24 cellular contexts compared by ENCODE assay signal in the genomic region with DNA sequence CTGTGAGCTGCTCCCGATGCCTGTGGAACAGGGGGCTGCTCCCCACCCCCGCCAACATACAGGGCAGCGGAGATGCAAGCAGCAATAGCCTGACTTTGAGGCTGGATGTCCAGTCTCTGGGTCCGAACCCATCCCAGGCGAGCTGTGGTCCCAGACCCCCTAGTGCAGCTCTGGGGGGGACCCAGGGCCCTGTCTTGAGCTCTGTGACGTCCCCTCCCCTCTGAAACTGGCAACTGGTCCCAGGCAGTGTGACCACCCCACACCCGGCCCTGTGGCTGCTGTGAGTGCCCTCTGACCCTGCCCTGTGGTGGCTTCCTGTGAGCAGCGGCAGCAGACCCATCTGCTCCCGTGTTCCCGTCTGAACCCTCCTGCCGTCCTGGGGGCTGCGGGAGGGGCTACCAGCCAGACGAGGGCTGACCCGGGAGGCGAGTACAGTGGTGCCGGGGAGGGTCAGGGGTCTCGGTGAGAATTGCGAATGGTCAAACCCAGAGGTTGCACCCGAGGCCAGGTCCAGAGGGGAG. TPM values are rescaled to one million over a fixed set of nuclear protein-coding genes. Genes with fewer than 3 reads are reported as not detected.
DNase-seq lines count a peak whose midpoint lies in the region; FAIRE-seq and TF ChIP-seq lines count a peak whose summit lies in the region.
"Had no signal": no experiment of that assay in that cellular context is flagged by ENCODE, and none has a peak within 500 bp of the region (broad histone marks: within the 10 kb centered on the region; RNA-seq: fewer than 3 reads in every experiment).

No MANE protein-coding gene starts in this region.

- CTCF ChIA-PET in MCF 10A (lab: Yijun Ruan, JAX) = interaction anchor here (0.6 to 1.1 kb wide), 2 partner anchors 10 to 110 kb away, joined by 3 read pairs; no protein-coding TSS in a partner anchor

- H4K91ac ChIP-seq in neuronal stem cell (ENCODE audit: low read depth, low read length, poor library complexity) = peak overlapping the region; percentile 30

- H3K79me2 ChIP-seq in hepatocyte = no peaks in the 10 kb centered on the region

- H3K14ac ChIP-seq in neuronal stem cell (ENCODE audit: low read length) = no peak overlapping the region

- no peaks in the 10 kb centered on the region for H3K4me1 Mint-ChIP-seq in MCF 10A (ENCODE audit: insufficient read depth, unreplicated experiment)
- H3K4me1 Mint-ChIP-seq: memory B cell; naive thymus-derived CD8-positive, alpha-beta T cell had no signal

- TF ChIP-seq POLR2A in breast epithelium (IDR thresholded peaks at IDR 0.05) = no peak

- peak overlapping the region; percentile 90 for H3K18ac ChIP-seq in neuronal stem cell (ENCODE audit: low read length)

- peak overlapping the region; percentile 98 for H2AK5ac ChIP-seq in neuronal stem cell (ENCODE audit: low read depth, low read length)

- H3K9me2 ChIP-seq in hepatocyte (replicated peaks; ENCODE audit: insufficient read depth) = no peaks in the 10 kb centered on the region

- DNase-seq in breast epithelium (ENCODE audit: low spot score in 2 of 2) (peak in 1 of 2 donors; percentile 17), MCF 10A (ENCODE audit: unreplicated experiment) (no peak), hepatocyte (ENCODE audit: low spot score) (no peak), neuronal stem cell (ENCODE audit: low spot score) (no peak), urothelium cell line (ENCODE audit: low spot score) (peak; percentile 0), NCI-H1436 treated with DMSO at 0.1 percent for 48 hours (lab: John Stamatoyannopoulos, UW) (no peak), AML-193 (lab: John Stamatoyannopoulos, UW) (no peak), cerebellar cortex (ENCODE audit: low spot score) (no peak)
- DNase-seq: activated naive CD4-positive, alpha-beta T cell treated with Interleukin-2 at 50 U/mL for 16 hours; amygdala; DND-41; Kasumi-1; naive thymus-derived CD8-positive, alpha-beta T cell; NCI-H1048; NCI-H187 treated with DMSO at 0.1 percent for 48 hours; NCI-H526 treated with DMSO at 0.1 percent for 48 hours; T-helper 1 cell had no signal

- no peak overlapping the region for H3K27ac Mint-ChIP-seq in MCF 10A (ENCODE audit: low read depth, unreplicated experiment)
- H3K27ac Mint-ChIP-seq: memory B cell; naive thymus-derived CD8-positive, alpha-beta T cell had no signal

- peak overlapping the region; percentile 86 for H4K8ac ChIP-seq in neuronal stem cell (ENCODE audit: low read depth, low read length)

- H2AFZ ChIP-seq in hepatocyte = no peak overlapping the region
- H2AFZ ChIP-seq in neuronal stem cell (ENCODE audit: low read length) = peak overlapping the region; percentile 23

- no peak overlapping the region for H3K4me3 Mint-ChIP-seq in MCF 10A (ENCODE audit: unreplicated experiment)
- H3K4me3 Mint-ChIP-seq: memory B cell; naive thymus-derived CD8-positive, alpha-beta T cell had no signal

- H3K79me1 ChIP-seq in neuronal stem cell (ENCODE audit: low read depth, low read length) = peaks cover 2% of the 10 kb centered on the region

- no peaks in the 10 kb centered on the region for H3K27me3 ChIP-seq in breast epithelium
- H3K27me3 ChIP-seq in hepatocyte = no peaks in the 10 kb centered on the region
- H3K27me3 ChIP-seq in neuronal stem cell (ENCODE audit: control insufficient read depth in 3 of 3, insufficient read depth in 3 of 3, low read depth in 1 of 3, low read length in 3 of 3) = peaks cover 0 to 3% (median 0%) of the 10 kb centered on the region in 3 experiments
- H3K27me3 ChIP-seq: SJSA1 had no signal

- peak overlapping the region; percentile 25 for H3K23ac ChIP-seq in neuronal stem cell (ENCODE audit: low read depth, low read length, poor library complexity)

- peak overlapping the region; percentile 44 for H3K9ac ChIP-seq in neuronal stem cell (ENCODE audit: low read depth, low read length, poor library complexity)

- H3K27ac ChIP-seq in breast epithelium (peak overlapping the region; percentile 23 to 79), hepatocyte (peak overlapping the region; percentile 78), neuronal stem cell (replicated peaks; ENCODE audit: low read length) (no peak overlapping the region)
- H3K27ac ChIP-seq: psoas muscle, SJSA1 had no signal

- H2BK12ac ChIP-seq in neuronal stem cell (ENCODE audit: low read length) = peak overlapping the region; percentile 41

- H3K4me3 ChIP-seq in breast epithelium (peak overlapping the region in 1 of 3 donors; percentile 4), hepatocyte (no peak overlapping the region), neuronal stem cell (ENCODE audit: low read length in 2 of 2) (no peak overlapping the region)
- H3K4me3 ChIP-seq: psoas muscle, SJSA1 had no signal

- no peaks in the 10 kb centered on the region for H3K9me3 ChIP-seq in breast epithelium
- H3K9me3 ChIP-seq in hepatocyte (ENCODE audit: low read depth) = no peaks in the 10 kb centered on the region
- H3K9me3 ChIP-seq in neuronal stem cell (replicated peaks in 1 of 2; ENCODE audit: control insufficient read depth in 2 of 2, insufficient read depth in 1 of 2, low read depth in 1 of 2, low read length in 2 of 2) = peaks cover 0 to 3% of the 10 kb centered on the region in 2 donors

- peak overlapping the region; percentile 94 for H2BK15ac ChIP-seq in neuronal stem cell (ENCODE audit: low read length)

- H3K36me3 Mint-ChIP-seq in MCF 10A (ENCODE audit: insufficient read depth, unreplicated experiment) = no peaks in the 10 kb centered on the region

- FAIRE-seq in urothelium cell line (lab: Jason Lieb, UNC) = no peak
- FAIRE-seq: A204.1, endometrium, H54, TTC549 had no signal

- TF ChIP-seq CTCF in breast epithelium (IDR thresholded peaks at IDR 0.05) (no peak), MCF 10A (IDR thresholded peaks at IDR 0.05; ENCODE audit: unreplicated experiment) (no peak), hepatocyte (IDR thresholded peaks at IDR 0.05; ENCODE audit: poor library complexity) (no peak)

- intact Hi-C loops in breast epithelium (cut with DNase I; ENCODE audit: low total_unique reads) (no loop called here), MCF 10A (cut with micrococcal nuclease) (no loop called here)

- H3K4me2 ChIP-seq in hepatocyte (no peak overlapping the region), neuronal stem cell (ENCODE audit: insufficient read depth, low read length, poor library complexity, severe bottlenecking) (no peak overlapping the region)

- peak overlapping the region; percentile 60 for H2BK5ac ChIP-seq in neuronal stem cell (ENCODE audit: low read length)

- H3K4ac ChIP-seq in neuronal stem cell (ENCODE audit: low read length) = no peak overlapping the region

- no peaks in the 10 kb centered on the region for H4K20me1 ChIP-seq in hepatocyte (ENCODE audit: insufficient read depth, poor library complexity, severe bottlenecking)

- peak overlapping the region; percentile 72 for H2BK120ac ChIP-seq in neuronal stem cell (ENCODE audit: low read depth, low read length)

- H3K4me1 ChIP-seq in breast epithelium (peaks cover 4 to 11% of the 10 kb centered on the region in 2 donors), hepatocyte (ENCODE audit: insufficient read depth) (peaks cover 24% of the 10 kb centered on the region), neuronal stem cell (ENCODE audit: control insufficient read depth in 2 of 2, insufficient read depth in 1 of 2, low read depth in 1 of 2, low read length in 2 of 2) (peaks cover 0 to 6% of the 10 kb centered on the region in 2 donors)
- H3K4me1 ChIP-seq: psoas muscle had no signal

- no TSS peak for BruUV-seq in MCF 10A (replicated peaks; lab: Mats Ljungman, UMichigan)

- H3K36me3 ChIP-seq in breast epithelium (no peaks in the 10 kb centered on the region), hepatocyte (replicated peaks; ENCODE audit: insufficient read depth, low read depth) (no peaks in the 10 kb centered on the region), neuronal stem cell (replicated peaks in 1 of 2; ENCODE audit: control insufficient read depth in 2 of 2, insufficient read depth in 2 of 2, low read length in 2 of 2) (peaks cover 0 to 2% of the 10 kb centered on the region in 2 donors)
- H3K36me3 ChIP-seq: SJSA1 had no signal

- peaks cover 19% of the 10 kb centered on the region for H3K9me3 Mint-ChIP-seq in MCF 10A (ENCODE audit: unreplicated experiment)

- no peaks in the 10 kb centered on the region for H3K27me3 Mint-ChIP-seq in MCF 10A (ENCODE audit: insufficient read depth, unreplicated experiment)

- WGBS in hepatocyte (ENCODE audit: low lambda C conversion rate, missing lambda C conversion rate) = 84% methylated on average over 19 of the region's 19 CpGs
- no CpG with 5 or more reads among the region's 19 CpGs for WGBS in neuronal stem cell (ENCODE audit: extremely low coverage in 2 of 2, insufficient read length in 2 of 2, insufficient replicate concordance in 1 of 2), 2 donors

- POLR2A ChIA-PET in MCF 10A (lab: Yijun Ruan, JAX) = no interaction called here

RNA-seq across cellular contexts. Expression of a gene that starts 13.8 kb away (rescaled TPM):
- 1,000 to 10,000 TPM in 1 of 3 donors, 100 to 1,000 TPM in 2; 177 to 1,266 (median 418) TPM for total RNA-seq in breast epithelium
- total RNA-seq in MCF 10A (2022) = 0.61 and 1.9 TPM in 2 replicates
- 389 and 509 TPM in 2 replicates for total RNA-seq in hepatocyte
- polyA plus RNA-seq in hepatocyte = 832 and 940 TPM in 2 replicates
- 19.3 TPM for polyA plus RNA-seq in neuronal stem cell (2013, experiment 1 of 2)
- 19.1 TPM for polyA plus RNA-seq in neuronal stem cell (2013, experiment 2 of 2)

Comparison
In these comparisons a context has a peak if more than half of its experiments do, and no peak if none do; other contexts are left out.
1. RNA of a gene that starts 13.8 kb away (total RNA-seq): 389 to 509 TPM in hepatocyte and 177 to 1,266 TPM in breast epithelium; 0.61 to 1.9 TPM in MCF 10A; every median in the first group is over 10 times any median in the second.